In the genomic region with DNA sequence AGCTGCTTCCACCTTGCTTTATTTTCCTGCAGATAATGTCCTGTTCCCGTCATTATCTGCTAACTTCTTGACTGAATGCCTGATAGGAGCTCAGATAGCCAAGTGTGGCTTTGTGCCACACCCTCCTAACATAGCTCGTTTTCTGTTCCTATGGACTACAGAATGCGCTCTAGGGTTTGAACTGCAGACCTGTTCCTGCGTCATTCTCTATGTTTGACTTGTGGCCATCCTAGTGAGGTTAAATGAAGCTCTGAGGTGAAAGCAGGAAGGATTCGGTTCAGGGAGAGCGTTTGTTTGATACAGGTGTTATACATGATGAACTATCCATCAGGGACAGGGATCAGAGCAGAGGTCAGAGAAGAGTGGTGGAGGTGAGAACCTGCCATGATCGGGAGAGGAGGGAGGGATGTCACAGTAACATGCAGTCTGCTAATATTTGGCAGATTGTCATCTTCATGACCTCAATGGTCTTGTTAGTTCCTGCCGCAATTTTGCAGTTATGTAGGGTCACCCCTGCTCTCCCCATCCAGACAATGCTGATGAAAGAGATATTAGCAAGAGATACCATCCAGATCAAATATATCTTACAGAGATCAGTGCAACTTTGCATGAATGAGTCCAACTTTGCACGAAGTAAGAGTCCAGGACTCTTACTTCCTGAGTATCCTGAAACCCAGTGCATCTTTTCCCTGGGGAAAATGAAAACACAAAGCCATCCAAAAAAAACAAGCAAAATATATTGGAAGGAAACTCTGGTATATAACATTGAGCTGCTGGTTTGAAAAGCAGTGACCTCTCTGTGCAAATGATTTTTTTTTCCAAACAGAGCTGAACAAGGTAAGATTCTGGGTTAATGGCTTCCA, we compare ENCODE assay signal across 15 cellular contexts.
"Had no signal": no experiment of that assay in that cellular context is flagged by ENCODE, and none has a peak within 500 bp of the region (broad histone marks: within the 10 kb centered on the region; RNA-seq: fewer than 3 reads in every experiment).

No MANE protein-coding gene starts in this region.

- H3K27me3 ChIP-seq: colonic mucosa, ovary, sigmoid colon, thyroid gland had no signal

- H3K9me3 ChIP-seq: colonic mucosa, ovary, sigmoid colon, thyroid gland had no signal

- H3K36me3 ChIP-seq: colonic mucosa, ovary, thyroid gland had no signal

- FAIRE-seq: islet of Langerhans, TTC549 had no signal

- DNase-seq: activated B cell treated with CpG ODN at 0.5 μM for 24 hours; activated CD4-positive, alpha-beta T cell treated with anti-CD3 and anti-CD28 coated beads, Interleukin-2, amount 10 ng/mL, durations not matched to agents 7 days and 5 days; activated CD8-positive, alpha-beta memory T cell treated with anti-CD3 and anti-CD28 coated beads for 24 hours; aorta; caudate nucleus; colonic mucosa; effector CD4-positive, alpha-beta T cell; naive B cell; ovary; sigmoid colon; stimulated activated CD4-positive, alpha-beta T cell treated with anti-CD3 and anti-CD28 coated beads, Interleukin-2, amount 100 ng/mL, for 48 hours; thyroid gland had no signal

- H3K4me3 ChIP-seq: colonic mucosa, lung, ovary, sigmoid colon, thyroid gland had no signal

- H3K27ac ChIP-seq: colonic mucosa, ovary, sigmoid colon, thyroid gland had no signal

- H3K4me1 ChIP-seq: colonic mucosa, sigmoid colon, thyroid gland had no signal
